In genomic region chr13:42377640-42378382, GRCh38 we compare ENCODE assay signal across 8 cellular contexts.
DNase-seq lines count a peak whose midpoint lies in the region; ATAC-seq and TF ChIP-seq lines count a peak whose summit lies in the region.

No MANE protein-coding gene starts in this region.

- peak overlapping the region; percentile 17 for H3K27ac ChIP-seq in CD4-positive, alpha-beta memory T cell (ENCODE audit: low read depth, low read length)
- no peak overlapping the region for H3K27ac ChIP-seq in H9 (ENCODE audit: insufficient read length, low read depth, low read length)

- H3K79me2 ChIP-seq in H9 (ENCODE audit: insufficient read depth, low read length): no peaks in the 10 kb centered on the region

- no peaks in the 10 kb centered on the region for H3K27me3 ChIP-seq in CD4-positive, alpha-beta memory T cell (ENCODE audit: insufficient read depth, low read length)
- no peaks in the 10 kb centered on the region; the same call in 1 of the 2 replicates for H3K27me3 ChIP-seq in H9 (ENCODE audit: insufficient read depth, low read length)

- CTCF ChIA-PET in CD4-positive, alpha-beta memory T cell (lab: Charles Lee; ENCODE audit: partially characterized antibody): interaction anchor here (0.7 to 3.9 kb wide), 3 partner anchors 15 to 44 kb away, joined by 3 to 17 read pairs (median 4); no protein-coding TSS in a partner anchor
- CTCF ChIA-PET in T-cell (lab: Charles Lee): interaction anchor here in 1 of 2 donors (0.5 to 0.7 kb wide), 3 partner anchors 8 to 45 kb away, joined by 3 to 5 read pairs (median 3); no protein-coding TSS in a partner anchor

- peaks cover 27% of the 10 kb centered on the region for H3K4me1 ChIP-seq in CD4-positive, alpha-beta memory T cell (ENCODE audit: insufficient read depth, low read length)
- H3K4me1 ChIP-seq in H9 (ENCODE audit: insufficient read depth, low read length): no peaks in the 10 kb centered on the region

- H2BK15ac ChIP-seq in H9 (ENCODE audit: low read depth, low read length): no peak overlapping the region

- peak in 4 of 5 donors; percentile 22 to 65 (median 36) for DNase-seq in CD4-positive, alpha-beta memory T cell
- DNase-seq in T-cell: peak in 2 of 34 experiments; percentile 13 to 34
- DNase-seq in stimulated activated naive CD8-positive, alpha-beta T cell treated with anti-CD3 and anti-CD28 coated beads, Interleukin-15, Interleukin-2, amounts not matched to agents 100 U/mL and 50 U/mL, for 24 hours: no peak
- DNase-seq in NK-92 (lab: John Stamatoyannopoulos, UW; ENCODE audit: unreplicated experiment): no peak
- DNase-seq in H9: no peak
- no peak for DNase-seq in stimulated activated naive CD4-positive, alpha-beta T cell treated with Interleukin-2 at 50 U/mL for 16 hours (lab: John Stamatoyannopoulos, UW)

- H3K14ac ChIP-seq in H9 (ENCODE audit: insufficient read depth, low read length): no peak overlapping the region

- ATAC-seq in GM19328 (IDR thresholded peaks at IDR 0.05; ENCODE audit: unreplicated experiment) (peak; percentile 82), HG03280 (IDR thresholded peaks at IDR 0.05; ENCODE audit: unreplicated experiment) (peak; percentile 84), T-cell (replicated peaks in 1 of 4) (peak; percentile 48 to 92 (median 72))
- peak; percentile 87 for ATAC-seq in stimulated activated naive CD8-positive, alpha-beta T cell treated with anti-CD3 and anti-CD28 coated beads, Interleukin-15, Interleukin-2, amounts not matched to agents 100 U/mL and 50 U/mL, for 24 hours

- no peak overlapping the region for H4K91ac ChIP-seq in H9 (ENCODE audit: insufficient read length, low read depth, low read length)

- intact Hi-C loops in CD4-positive, alpha-beta memory T cell (cut with micrococcal nuclease): loop anchor here (1.0 kb wide), 2 partner anchors 15 to 24 kb away; no protein-coding TSS in a partner anchor

- H4K8ac ChIP-seq in H9 (replicated peaks; ENCODE audit: insufficient read length, low read depth, low read length): no peak overlapping the region

- H3K79me1 ChIP-seq in H9 (ENCODE audit: insufficient read depth, low read depth, low read length, poor library complexity, severe bottlenecking): no peaks in the 10 kb centered on the region

- no peak overlapping the region for H2BK12ac ChIP-seq in H9 (ENCODE audit: insufficient read length, low read depth, low read length)

- peaks cover 17 to 38% (median 25%) of the 10 kb centered on the region in 4 donors for H3K4me1 Mint-ChIP-seq in CD4-positive, alpha-beta memory T cell
- H3K4me1 Mint-ChIP-seq in T-cell (peaks cover 20 to 40% (median 34%) of the 10 kb centered on the region in 3 donors), H9 (no peaks in the 10 kb centered on the region)

- H3K36me3 Mint-ChIP-seq in CD4-positive, alpha-beta memory T cell: no peaks in the 10 kb centered on the region
- H3K36me3 Mint-ChIP-seq in T-cell (no peaks in the 10 kb centered on the region), H9 (ENCODE audit: insufficient read depth in 1 of 3, low read depth in 3 of 3) (peaks cover 0 to 5% (median 2%) of the 10 kb centered on the region in 3 experiments; a peak in 2 of 7 replicates)

- H3K36me3 ChIP-seq in CD4-positive, alpha-beta memory T cell (ENCODE audit: insufficient read depth, low read length): no peaks in the 10 kb centered on the region

- no peak overlapping the region for H3K23ac ChIP-seq in H9 (ENCODE audit: insufficient read length, low read depth, low read length)

- no peaks in the 10 kb centered on the region for H3K9me3 ChIP-seq in CD4-positive, alpha-beta memory T cell (ENCODE audit: control insufficient read depth in 1 of 2, low read length in 2 of 2)
- H3K9me3 ChIP-seq in H9 (ENCODE audit: control insufficient read depth, low read depth, low read length): no peaks in the 10 kb centered on the region

- POLR2A ChIA-PET in CD4-positive, alpha-beta memory T cell (lab: Charles Lee; ENCODE audit: partially characterized antibody): interaction anchor here (1.2 to 4.1 kb wide), 6 partner anchors 11 to 23 kb away, joined by 3 to 27 read pairs (median 5); no protein-coding TSS in a partner anchor
- POLR2A ChIA-PET in T-cell (lab: Charles Lee): interaction anchor here in 1 of 2 donors (0.7 to 1.0 kb wide), 2 partner anchors 14 to 17 kb away, joined by 3 read pairs; no protein-coding TSS in a partner anchor

- H3K27ac Mint-ChIP-seq in CD4-positive, alpha-beta memory T cell: peak overlapping the region; percentile 66 to 88 (median 77)
- H3K27ac Mint-ChIP-seq in T-cell: peak overlapping the region; percentile 74 to 87
- no peak overlapping the region for H3K27ac Mint-ChIP-seq in H9

- H3K4me2 ChIP-seq in H9 (ENCODE audit: insufficient read depth, insufficient read length, low read length): no peak overlapping the region

- TF ChIP-seq CTCF in H9 (conservative IDR thresholded peaks at IDR 0.05): no peak

- peaks cover 0 to 2% (median 0%) of the 10 kb centered on the region in 8 donors for H3K9me3 Mint-ChIP-seq in CD4-positive, alpha-beta memory T cell
- H3K9me3 Mint-ChIP-seq in T-cell: peaks cover 0 to 3% (median 0%) of the 10 kb centered on the region in 3 donors
- H3K9me3 Mint-ChIP-seq in H9: peaks cover 0 to 18% of the 10 kb centered on the region in 2 experiments; a peak in 3 of 5 replicates

- H3K18ac ChIP-seq in H9 (ENCODE audit: insufficient read length, low read depth, low read length): no peak overlapping the region

- H2AFZ ChIP-seq in H9 (ENCODE audit: low read length): no peak overlapping the region

- no peak overlapping the region for H3K4me3 ChIP-seq in CD4-positive, alpha-beta memory T cell (ENCODE audit: low read length in 2 of 2)

- no peak overlapping the region for H3K9ac ChIP-seq in H9 (ENCODE audit: extremely low read depth, insufficient read length, low read length)

- no peaks in the 10 kb centered on the region for H3K27me3 Mint-ChIP-seq in CD4-positive, alpha-beta memory T cell
- H3K27me3 Mint-ChIP-seq in T-cell: no peaks in the 10 kb centered on the region
- peaks cover 2% of the 10 kb centered on the region; the same call in 1 of the 2 replicates for H3K27me3 Mint-ChIP-seq in H9 (ENCODE audit: low read depth)

- H3K4ac ChIP-seq in H9 (ENCODE audit: low read depth, low read length): no peak overlapping the region

- peak overlapping the region in 5 of 8 donors; percentile 20 to 60 (median 35) for H3K4me3 Mint-ChIP-seq in CD4-positive, alpha-beta memory T cell
- no peak overlapping the region for H3K4me3 Mint-ChIP-seq in T-cell
- no peak overlapping the region for H3K4me3 Mint-ChIP-seq in H9

- H3K23me2 ChIP-seq in H9 (ENCODE audit: insufficient read length, low read depth, low read length, poor library complexity, severe bottlenecking): no peaks in the 10 kb centered on the region

- H2BK5ac ChIP-seq in H9 (ENCODE audit: insufficient read length, low read length): no peak overlapping the region

- no peak overlapping the region for H4K5ac ChIP-seq in H9 (ENCODE audit: insufficient read length, low read depth, low read length)

- no peak overlapping the region for H2AK5ac ChIP-seq in H9 (ENCODE audit: insufficient read length, low read length)

- H4K20me1 ChIP-seq in H9 (ENCODE audit: control insufficient read depth, insufficient read depth, insufficient read length): no peaks in the 10 kb centered on the region

- no peak overlapping the region for H3T11ph ChIP-seq in H9 (ENCODE audit: low read length)

- WGBS in H9 (ENCODE audit: extremely low coverage, insufficient read length, low lambda C conversion rate): no CpG with 5 or more reads among the region's 4 CpGs

- no peak overlapping the region for H3K56ac ChIP-seq in H9 (ENCODE audit: insufficient read length, low read depth, low read length)

- H2BK20ac ChIP-seq in H9 (ENCODE audit: low read depth, low read length, poor library complexity, severe bottlenecking): no peak overlapping the region

- H2BK120ac ChIP-seq in H9 (ENCODE audit: low read depth, low read length, poor library complexity, severe bottlenecking): no peak overlapping the region

Comparison
In these comparisons a context has a peak if more than half of its experiments do, and no peak if none do; other contexts are left out.
1. DNase-seq: peak in CD4-positive, alpha-beta memory T cell (4 of 5); none in stimulated activated naive CD8-positive, alpha-beta T cell treated with anti-CD3 and anti-CD28 coated beads, Interleukin-15, Interleukin-2, amounts not matched to agents 100 U/mL and 50 U/mL, for 24 hours (single experiment), NK-92 (single experiment), H9 (single experiment) and stimulated activated naive CD4-positive, alpha-beta T cell treated with Interleukin-2 at 50 U/mL for 16 hours (single experiment).
2. H3K27ac Mint-ChIP-seq: peak in CD4-positive, alpha-beta memory T cell (7 of 7) and T-cell (2 of 2); none in H9 (0 of 3).
3. H3K4me3 Mint-ChIP-seq: peak in CD4-positive, alpha-beta memory T cell (5 of 8); none in T-cell (0 of 3) and H9 (0 of 2).
4. Peak in every context shown above with its lines, with median percentiles within 50 percentile points of each other: ATAC-seq.